In genomic region chr16:23941963-23942564, GRCh38 we compare ENCODE assay signal across 1 cellular context.
TF ChIP-seq lines count a peak whose summit lies in the region.

No MANE protein-coding gene starts in this region.

TF ChIP-seq in HEK293, 187 proteins besides CTCF, POLR2A, EP300 and RAD21 (continued from another document):
- TF ChIP-seq OSR2 (tag by site-specific recombination; IDR thresholded peaks at IDR 0.05) (peak; percentile 33; the same call in 1 of the 2 replicates), ZNF473 (tag by site-specific recombination; IDR thresholded peaks at IDR 0.05) (no peak), ZNF394 (tag by site-specific recombination; IDR thresholded peaks at IDR 0.05; ENCODE audit: borderline replicate concordance) (peak; percentile 14; the same call in 1 of the 2 replicates), ZFHX2 (tag by site-specific recombination; conservative IDR thresholded peaks at IDR 0.05) (peak; percentile 51), ZBTB17 (tag by site-specific recombination; IDR thresholded peaks at IDR 0.05) (peak; percentile 51; the same call in 1 of the 2 replicates), ZNF398 (tag by site-specific recombination; IDR thresholded peaks at IDR 0.05) (peak; percentile 56), ZNF184 (tag by site-specific recombination; IDR thresholded peaks at IDR 0.05) (0 out of 2 replicates have a peak, but pooled peaks have one; percentile 50), ZNF140 (tag by site-specific recombination; IDR thresholded peaks at IDR 0.05) (no peak), ZNF660 (tag by site-specific recombination; IDR thresholded peaks at IDR 0.05) (peak; percentile 92), ZBTB21 (tag by site-specific recombination; IDR thresholded peaks at IDR 0.05) (peak; percentile 67), MZF1 (tag by site-specific recombination; IDR thresholded peaks at IDR 0.05; ENCODE audit: borderline replicate concordance) (peak; percentile 83), ZNF510 (tag by site-specific recombination; IDR thresholded peaks at IDR 0.05; ENCODE audit: insufficient replicate concordance) (no peak), ZNF341 (tag by site-specific recombination; IDR thresholded peaks at IDR 0.05; ENCODE audit: low read depth) (no peak), IKZF3 (tag by site-specific recombination; IDR thresholded peaks at IDR 0.05) (0 out of 2 replicates have a peak, but pooled peaks have one; percentile 15), REPIN1 (tag by site-specific recombination; IDR thresholded peaks at IDR 0.05; ENCODE audit: low read depth) (no peak), ZNF18 (tag by site-specific recombination; IDR thresholded peaks at IDR 0.05) (no peak), ZNF629 (tag by site-specific recombination; IDR thresholded peaks at IDR 0.05) (peak; percentile 76), SP7 (tag by site-specific recombination; IDR thresholded peaks at IDR 0.05) (peak; percentile 19; the same call in 1 of the 2 replicates), ZNF211 (tag by site-specific recombination; IDR thresholded peaks at IDR 0.05; ENCODE audit: low read depth) (no peak), ZNF366 (tag by site-specific recombination; conservative IDR thresholded peaks at IDR 0.05) (0 out of 2 replicates have a peak, but pooled peaks have one; percentile 27), PRDM1 (tag by site-specific recombination; IDR thresholded peaks at IDR 0.05) (0 out of 2 replicates have a peak, but pooled peaks have one; percentile 52), ZBTB44 (tag by site-specific recombination; IDR thresholded peaks at IDR 0.05) (no peak), ZNF19 (tag by site-specific recombination; IDR thresholded peaks at IDR 0.05; ENCODE audit: low read depth) (no peak), ZFP3 (tag by site-specific recombination; IDR thresholded peaks at IDR 0.05; ENCODE audit: low read depth) (no peak), ZNF292 (tag by site-specific recombination; IDR thresholded peaks at IDR 0.05; ENCODE audit: borderline replicate concordance, low read depth) (no peak)
- TF ChIP-seq, protein P1, sequence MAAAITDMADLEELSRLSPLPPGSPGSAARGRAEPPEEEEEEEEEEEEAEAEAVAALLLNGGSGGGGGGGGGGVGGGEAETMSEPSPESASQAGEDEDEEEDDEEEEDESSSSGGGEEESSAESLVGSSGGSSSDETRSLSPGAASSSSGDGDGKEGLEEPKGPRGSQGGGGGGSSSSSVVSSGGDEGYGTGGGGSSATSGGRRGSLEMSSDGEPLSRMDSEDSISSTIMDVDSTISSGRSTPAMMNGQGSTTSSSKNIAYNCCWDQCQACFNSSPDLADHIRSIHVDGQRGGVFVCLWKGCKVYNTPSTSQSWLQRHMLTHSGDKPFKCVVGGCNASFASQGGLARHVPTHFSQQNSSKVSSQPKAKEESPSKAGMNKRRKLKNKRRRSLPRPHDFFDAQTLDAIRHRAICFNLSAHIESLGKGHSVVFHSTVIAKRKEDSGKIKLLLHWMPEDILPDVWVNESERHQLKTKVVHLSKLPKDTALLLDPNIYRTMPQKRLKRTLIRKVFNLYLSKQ (tag by site-specific recombination; IDR thresholded peaks at IDR 0.05; ENCODE audit: borderline replicate concordance), result no peak
- TF ChIP-seq, protein P2, sequence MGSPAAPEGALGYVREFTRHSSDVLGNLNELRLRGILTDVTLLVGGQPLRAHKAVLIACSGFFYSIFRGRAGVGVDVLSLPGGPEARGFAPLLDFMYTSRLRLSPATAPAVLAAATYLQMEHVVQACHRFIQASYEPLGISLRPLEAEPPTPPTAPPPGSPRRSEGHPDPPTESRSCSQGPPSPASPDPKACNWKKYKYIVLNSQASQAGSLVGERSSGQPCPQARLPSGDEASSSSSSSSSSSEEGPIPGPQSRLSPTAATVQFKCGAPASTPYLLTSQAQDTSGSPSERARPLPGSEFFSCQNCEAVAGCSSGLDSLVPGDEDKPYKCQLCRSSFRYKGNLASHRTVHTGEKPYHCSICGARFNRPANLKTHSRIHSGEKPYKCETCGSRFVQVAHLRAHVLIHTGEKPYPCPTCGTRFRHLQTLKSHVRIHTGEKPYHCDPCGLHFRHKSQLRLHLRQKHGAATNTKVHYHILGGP (tag by site-specific recombination; IDR thresholded peaks at IDR 0.05), result peak; percentile 99
